Comparison of ENCODE assay signal across 1 cellular context in the genomic region with DNA sequence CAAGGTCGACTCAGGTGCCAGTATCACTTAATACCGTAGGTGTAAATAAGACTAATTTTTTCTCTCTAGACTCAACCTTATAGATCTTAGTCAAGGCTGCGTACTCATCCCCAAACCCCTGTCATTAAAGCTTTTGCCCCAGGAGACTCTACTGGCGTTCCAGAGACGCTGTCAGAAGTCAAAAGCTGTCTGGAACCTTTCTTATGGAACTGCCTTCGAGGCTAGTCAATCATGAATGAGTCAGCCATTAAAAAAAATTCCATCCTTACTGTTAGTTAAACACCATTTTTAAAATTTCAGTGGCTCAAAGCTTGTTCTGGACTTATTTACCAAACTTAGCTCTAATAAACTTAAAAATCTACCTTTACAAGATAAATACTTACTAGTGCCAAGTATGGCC.
TF ChIP-seq lines count a peak whose summit lies in the region.

No MANE protein-coding gene starts in this region.

TF ChIP-seq in HCT116, 20 proteins besides CTCF, POLR2A, EP300 and RAD21:
- no peak for TF ChIP-seq ZFX (IDR thresholded peaks at IDR 0.05)
- no peak for TF ChIP-seq POLR2AphosphoS5 (IDR thresholded peaks at IDR 0.05; ENCODE audit: low read depth, low read length)
- 0 out of 2 replicates have a peak, but pooled peaks have one; percentile 38 for TF ChIP-seq FOSL1 (IDR thresholded peaks at IDR 0.05; ENCODE audit: low read depth)
- TF ChIP-seq, protein P1, sequence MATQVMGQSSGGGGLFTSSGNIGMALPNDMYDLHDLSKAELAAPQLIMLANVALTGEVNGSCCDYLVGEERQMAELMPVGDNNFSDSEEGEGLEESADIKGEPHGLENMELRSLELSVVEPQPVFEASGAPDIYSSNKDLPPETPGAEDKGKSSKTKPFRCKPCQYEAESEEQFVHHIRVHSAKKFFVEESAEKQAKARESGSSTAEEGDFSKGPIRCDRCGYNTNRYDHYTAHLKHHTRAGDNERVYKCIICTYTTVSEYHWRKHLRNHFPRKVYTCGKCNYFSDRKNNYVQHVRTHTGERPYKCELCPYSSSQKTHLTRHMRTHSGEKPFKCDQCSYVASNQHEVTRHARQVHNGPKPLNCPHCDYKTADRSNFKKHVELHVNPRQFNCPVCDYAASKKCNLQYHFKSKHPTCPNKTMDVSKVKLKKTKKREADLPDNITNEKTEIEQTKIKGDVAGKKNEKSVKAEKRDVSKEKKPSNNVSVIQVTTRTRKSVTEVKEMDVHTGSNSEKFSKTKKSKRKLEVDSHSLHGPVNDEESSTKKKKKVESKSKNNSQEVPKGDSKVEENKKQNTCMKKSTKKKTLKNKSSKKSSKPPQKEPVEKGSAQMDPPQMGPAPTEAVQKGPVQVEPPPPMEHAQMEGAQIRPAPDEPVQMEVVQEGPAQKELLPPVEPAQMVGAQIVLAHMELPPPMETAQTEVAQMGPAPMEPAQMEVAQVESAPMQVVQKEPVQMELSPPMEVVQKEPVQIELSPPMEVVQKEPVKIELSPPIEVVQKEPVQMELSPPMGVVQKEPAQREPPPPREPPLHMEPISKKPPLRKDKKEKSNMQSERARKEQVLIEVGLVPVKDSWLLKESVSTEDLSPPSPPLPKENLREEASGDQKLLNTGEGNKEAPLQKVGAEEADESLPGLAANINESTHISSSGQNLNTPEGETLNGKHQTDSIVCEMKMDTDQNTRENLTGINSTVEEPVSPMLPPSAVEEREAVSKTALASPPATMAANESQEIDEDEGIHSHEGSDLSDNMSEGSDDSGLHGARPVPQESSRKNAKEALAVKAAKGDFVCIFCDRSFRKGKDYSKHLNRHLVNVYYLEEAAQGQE (IDR thresholded peaks at IDR 0.05; ENCODE audit: low read depth), result no peak
